Comparison of ENCODE assay signal across 22 cellular contexts in genomic region chr2:148969585-148970180, GRCh38.
DNase-seq lines count a peak whose midpoint lies in the region; ATAC-seq and TF ChIP-seq lines count a peak whose summit lies in the region.
"Had no signal": no experiment of that assay in that cellular context is flagged by ENCODE, and none has a peak within 500 bp of the region (broad histone marks: within the 10 kb centered on the region; RNA-seq: fewer than 3 reads in every experiment).

No MANE protein-coding gene starts in this region.

- H3K27me3 ChIP-seq in GM23338 (ENCODE audit: insufficient read depth) = no peaks in the 10 kb centered on the region
- no peaks in the 10 kb centered on the region for H3K27me3 ChIP-seq in hepatocyte
- H3K27me3 ChIP-seq in neural progenitor cell = no peaks in the 10 kb centered on the region
- H3K27me3 ChIP-seq in adrenal gland = no peaks in the 10 kb centered on the region

- no peak overlapping the region for H3K4me2 ChIP-seq in GM23338
- peak overlapping the region; percentile 37 for H3K4me2 ChIP-seq in hepatocyte
- H3K4me2 ChIP-seq in neural progenitor cell = no peak overlapping the region
- H3K4me2 ChIP-seq: PC-9 had no signal

- DNase-seq in GM23338 (ENCODE audit: low spot score) (no peak), T-helper 17 cell (no peak), hepatocyte (ENCODE audit: low spot score) (no peak), neural progenitor cell (ENCODE audit: low spot score) (no peak), adrenal gland (no peak)
- no peak for DNase-seq in activated T-cell treated with anti-CD3 and anti-CD28 coated beads, Interleukin-2, amount 50 U/mL, for 4 hours
- no peak for DNase-seq in activated T-helper 1 cell treated with anti-CD3 and anti-CD28 coated beads, Interleukin-12 subunit alpha, Interleukin-12 subunit beta, Interleukin-2, Interleukin-4 antibody, amounts not matched to agents 30 ng/mL and 10 ng/mL and 1 ng/mL, durations not matched to agents 14 hours and 24 hours and 36 hours (ENCODE audit: low spot score)
- DNase-seq: CD4-positive, CD25-positive, alpha-beta regulatory T cell; COR-L47; DMS 273 treated with DMSO at 0.1 percent for 48 hours; DND-41; HCEC 1CT; KBM-7; NCI-H1105 treated with DMSO at 0.1 percent for 48 hours; NCI-H1694; NCI-H510A treated with DMSO at 0.1 percent for 48 hours; PC-9; SIG-M5 had no signal

- H3K4me3 Mint-ChIP-seq in GM23338 (no peak overlapping the region), T-helper 17 cell (no peak overlapping the region), neural progenitor cell (peak overlapping the region; percentile 51)
- no peak overlapping the region for H3K4me3 Mint-ChIP-seq in activated T-cell treated with anti-CD3 and anti-CD28 coated beads, Interleukin-2, amount 50 U/mL, for 4 hours
- H3K4me3 Mint-ChIP-seq in activated T-helper 1 cell treated with anti-CD3 and anti-CD28 coated beads, Interleukin-12 subunit alpha, Interleukin-12 subunit beta, Interleukin-2, Interleukin-4 antibody, amounts not matched to agents 30 ng/mL and 10 ng/mL and 1 ng/mL, durations not matched to agents 14 hours and 24 hours and 36 hours = no peak overlapping the region
- H3K4me3 Mint-ChIP-seq: B cell had no signal

- H3K4me3 ChIP-seq in GM23338 (no peak overlapping the region), hepatocyte (no peak overlapping the region), neural progenitor cell (no peak overlapping the region), adrenal gland (no peak overlapping the region)
- H3K4me3 ChIP-seq: PC-9 had no signal

- peaks cover 4% of the 10 kb centered on the region; the same call in 1 of the 2 replicates for H4K20me1 ChIP-seq in GM23338 (replicated peaks; ENCODE audit: insufficient read depth)
- no peaks in the 10 kb centered on the region for H4K20me1 ChIP-seq in hepatocyte (ENCODE audit: insufficient read depth, poor library complexity, severe bottlenecking)
- peaks cover 44% of the 10 kb centered on the region for H4K20me1 ChIP-seq in neural progenitor cell (ENCODE audit: low read depth)

- no peak for TF ChIP-seq POLR2A in adrenal gland (IDR thresholded peaks at IDR 0.05)

- intact Hi-C loops in adrenal gland (cut with DNase I) = no loop called here
- intact Hi-C loops in activated T-helper 1 cell treated with anti-CD3 and anti-CD28 coated beads, Interleukin-12 subunit alpha, Interleukin-12 subunit beta, Interleukin-2, Interleukin-4 antibody, amounts not matched to agents 30 ng/mL and 10 ng/mL and 1 ng/mL, durations not matched to agents 14 hours and 24 hours and 36 hours (cut with micrococcal nuclease) = no loop called here

- peaks cover 4% of the 10 kb centered on the region; the same call in 1 of the 2 replicates for H3K9me2 ChIP-seq in GM23338 (ENCODE audit: insufficient read depth)
- H3K9me2 ChIP-seq in hepatocyte (replicated peaks; ENCODE audit: insufficient read depth) = no peaks in the 10 kb centered on the region

- H3K9me3 Mint-ChIP-seq in GM23338 (no peaks in the 10 kb centered on the region; the same call in 2 of the 3 replicates), neural progenitor cell (no peaks in the 10 kb centered on the region)
- H3K9me3 Mint-ChIP-seq in activated T-cell treated with anti-CD3 and anti-CD28 coated beads, Interleukin-2, amount 50 U/mL, for 4 hours = no peaks in the 10 kb centered on the region
- no peaks in the 10 kb centered on the region for H3K9me3 Mint-ChIP-seq in activated T-helper 1 cell treated with anti-CD3 and anti-CD28 coated beads, Interleukin-12 subunit alpha, Interleukin-12 subunit beta, Interleukin-2, Interleukin-4 antibody, amounts not matched to agents 30 ng/mL and 10 ng/mL and 1 ng/mL, durations not matched to agents 14 hours and 24 hours and 36 hours

- H3K79me2 ChIP-seq in GM23338 (replicated peaks; ENCODE audit: insufficient read depth) = no peaks in the 10 kb centered on the region; the same call in 1 of the 2 replicates
- H3K79me2 ChIP-seq in hepatocyte = no peaks in the 10 kb centered on the region
- H3K79me2 ChIP-seq in neural progenitor cell (ENCODE audit: low read depth) = no peaks in the 10 kb centered on the region

- TF ChIP-seq CTCF in GM23338 (conservative IDR thresholded peaks at IDR 0.05; ENCODE audit: low read depth in 2 of 2) = no peak
- TF ChIP-seq CTCF in hepatocyte (IDR thresholded peaks at IDR 0.05; ENCODE audit: poor library complexity) = no peak
- no peak for TF ChIP-seq CTCF in neural progenitor cell (IDR thresholded peaks at IDR 0.05)
- TF ChIP-seq CTCF in adrenal gland (IDR thresholded peaks at IDR 0.05) = no peak

- 36% methylated on average over 8 of the region's 8 CpGs for WGBS in hepatocyte (ENCODE audit: low lambda C conversion rate, missing lambda C conversion rate)
- WGBS in adrenal gland, 4 donors = 75 to 81% (median 78%) methylated on average over 8 of the region's 8 CpGs

- peaks cover 34% of the 10 kb centered on the region for H3K4me1 ChIP-seq in GM23338 (ENCODE audit: insufficient read depth)
- peaks cover 8% of the 10 kb centered on the region for H3K4me1 ChIP-seq in hepatocyte (ENCODE audit: insufficient read depth)
- H3K4me1 ChIP-seq in neural progenitor cell = peaks cover 39% of the 10 kb centered on the region
- H3K4me1 ChIP-seq in adrenal gland (replicated peaks in 1 of 2) = no peaks in the 10 kb centered on the region

- H3K36me3 ChIP-seq in GM23338 (ENCODE audit: insufficient read depth) (no peaks in the 10 kb centered on the region), hepatocyte (replicated peaks; ENCODE audit: insufficient read depth, low read depth) (no peaks in the 10 kb centered on the region), neural progenitor cell (no peaks in the 10 kb centered on the region), adrenal gland (replicated peaks in 1 of 2) (no peaks in the 10 kb centered on the region)

- H2AFZ ChIP-seq in GM23338 (no peak overlapping the region), hepatocyte (no peak overlapping the region), neural progenitor cell (replicated peaks) (no peak overlapping the region)
- H2AFZ ChIP-seq: PC-9 had no signal

- ATAC-seq in GM23338 (no peak), T-helper 17 cell (no peak), HG03442 (IDR thresholded peaks at IDR 0.05; ENCODE audit: unreplicated experiment) (no peak)
- ATAC-seq in activated T-cell treated with anti-CD3 and anti-CD28 coated beads, Interleukin-2, amount 50 U/mL, for 4 hours = no peak
- ATAC-seq: HepG2 had no signal

- H3K9ac ChIP-seq in neural progenitor cell = no peak overlapping the region

- peaks cover 19% of the 10 kb centered on the region; the same call in 2 of the 3 replicates for H3K36me3 Mint-ChIP-seq in GM23338 (ENCODE audit: low read depth)
- H3K36me3 Mint-ChIP-seq in T-helper 17 cell (ENCODE audit: low read depth) = peaks cover 12% of the 10 kb centered on the region
- peaks cover 36% of the 10 kb centered on the region for H3K36me3 Mint-ChIP-seq in neural progenitor cell
- H3K36me3 Mint-ChIP-seq in activated T-cell treated with anti-CD3 and anti-CD28 coated beads, Interleukin-2, amount 50 U/mL, for 4 hours (ENCODE audit: insufficient read depth) = peaks cover 8% of the 10 kb centered on the region
- H3K36me3 Mint-ChIP-seq in activated T-helper 1 cell treated with anti-CD3 and anti-CD28 coated beads, Interleukin-12 subunit alpha, Interleukin-12 subunit beta, Interleukin-2, Interleukin-4 antibody, amounts not matched to agents 30 ng/mL and 10 ng/mL and 1 ng/mL, durations not matched to agents 14 hours and 24 hours and 36 hours (ENCODE audit: low read depth) = peaks cover 13% of the 10 kb centered on the region

- H3K27ac ChIP-seq in GM23338 (ENCODE audit: low read depth) = peak overlapping the region; percentile 36; the same call in 1 of the 2 replicates
- peak overlapping the region; percentile 6 for H3K27ac ChIP-seq in hepatocyte
- no peak overlapping the region for H3K27ac ChIP-seq in neural progenitor cell
- H3K27ac ChIP-seq in adrenal gland = no peak overlapping the region
- H3K27ac ChIP-seq: PC-9, RWPE1 had no signal

- H3K27ac Mint-ChIP-seq in GM23338 = 0 out of 2 replicates have a peak overlapping the region, but pooled peaks have one; percentile 33
- H3K27ac Mint-ChIP-seq in T-helper 17 cell = peak overlapping the region; percentile 6
- H3K27ac Mint-ChIP-seq in neural progenitor cell = peak overlapping the region; percentile 76
- H3K27ac Mint-ChIP-seq in activated T-helper 1 cell treated with anti-CD3 and anti-CD28 coated beads, Interleukin-12 subunit alpha, Interleukin-12 subunit beta, Interleukin-2, Interleukin-4 antibody, amounts not matched to agents 30 ng/mL and 10 ng/mL and 1 ng/mL, durations not matched to agents 14 hours and 24 hours and 36 hours = no peak overlapping the region
- H3K27ac Mint-ChIP-seq: B cell; CD4-positive, CD25-positive, alpha-beta regulatory T cell had no signal

- no peaks in the 10 kb centered on the region for H3F3A ChIP-seq in GM23338 (replicated peaks; ENCODE audit: low read depth)
- H3F3A ChIP-seq in neural progenitor cell (ENCODE audit: low read depth) = peaks cover 19% of the 10 kb centered on the region

- H3K4me1 Mint-ChIP-seq in GM23338 (peaks cover 45% of the 10 kb centered on the region), T-helper 17 cell (peaks cover 19% of the 10 kb centered on the region), neural progenitor cell (peaks cover 55% of the 10 kb centered on the region)
- peaks cover 8% of the 10 kb centered on the region for H3K4me1 Mint-ChIP-seq in activated T-cell treated with anti-CD3 and anti-CD28 coated beads, Interleukin-2, amount 50 U/mL, for 4 hours (ENCODE audit: low read depth)
- H3K4me1 Mint-ChIP-seq in activated T-helper 1 cell treated with anti-CD3 and anti-CD28 coated beads, Interleukin-12 subunit alpha, Interleukin-12 subunit beta, Interleukin-2, Interleukin-4 antibody, amounts not matched to agents 30 ng/mL and 10 ng/mL and 1 ng/mL, durations not matched to agents 14 hours and 24 hours and 36 hours (ENCODE audit: low read depth) = peaks cover 11% of the 10 kb centered on the region

- H3K27me3 Mint-ChIP-seq in GM23338 (ENCODE audit: insufficient read depth, low read depth, poor library complexity) (peaks cover 3% of the 10 kb centered on the region), T-helper 17 cell (no peaks in the 10 kb centered on the region), neural progenitor cell (ENCODE audit: insufficient read depth, low read depth) (peaks cover 8% of the 10 kb centered on the region)
- H3K27me3 Mint-ChIP-seq in activated T-cell treated with anti-CD3 and anti-CD28 coated beads, Interleukin-2, amount 50 U/mL, for 4 hours (ENCODE audit: low read depth) = no peaks in the 10 kb centered on the region
- H3K27me3 Mint-ChIP-seq in activated T-helper 1 cell treated with anti-CD3 and anti-CD28 coated beads, Interleukin-12 subunit alpha, Interleukin-12 subunit beta, Interleukin-2, Interleukin-4 antibody, amounts not matched to agents 30 ng/mL and 10 ng/mL and 1 ng/mL, durations not matched to agents 14 hours and 24 hours and 36 hours (ENCODE audit: insufficient read depth) = no peaks in the 10 kb centered on the region
- H3K27me3 Mint-ChIP-seq: B cell; CD4-positive, CD25-positive, alpha-beta regulatory T cell had no signal

- no peaks in the 10 kb centered on the region for H3K9me3 ChIP-seq in T-helper 17 cell (ENCODE audit: control insufficient read depth, low read length, poor library complexity, severe bottlenecking)
- H3K9me3 ChIP-seq in hepatocyte (ENCODE audit: low read depth) = no peaks in the 10 kb centered on the region
- H3K9me3 ChIP-seq in neural progenitor cell (ENCODE audit: low read depth) = no peaks in the 10 kb centered on the region
- H3K9me3 ChIP-seq in adrenal gland (replicated peaks in 1 of 3) = no peaks in the 10 kb centered on the region

Comparison
In these comparisons a context has a peak if more than half of its experiments do, and no peak if none do; other contexts are left out.
1. H3K27ac ChIP-seq: peak in GM23338 (single experiment) and hepatocyte (single experiment); none in neural progenitor cell (single experiment) and adrenal gland (0 of 5).